ENCODE assay signal across 1 cellular context in genomic region chrX:55907968-55908607, GRCh38.
TF ChIP-seq lines count a peak whose summit lies in the region.

No MANE protein-coding gene starts in this region.

TF ChIP-seq in GM12878, 131 proteins besides CTCF, POLR2A, EP300 and RAD21 (continued from another document):
- TF ChIP-seq EED (IDR thresholded peaks at IDR 0.05; ENCODE audit: low read depth): peak; percentile 45; the same call in 1 of the 2 replicates
